ENCODE assay signal across 8 cellular contexts in the genomic region with DNA sequence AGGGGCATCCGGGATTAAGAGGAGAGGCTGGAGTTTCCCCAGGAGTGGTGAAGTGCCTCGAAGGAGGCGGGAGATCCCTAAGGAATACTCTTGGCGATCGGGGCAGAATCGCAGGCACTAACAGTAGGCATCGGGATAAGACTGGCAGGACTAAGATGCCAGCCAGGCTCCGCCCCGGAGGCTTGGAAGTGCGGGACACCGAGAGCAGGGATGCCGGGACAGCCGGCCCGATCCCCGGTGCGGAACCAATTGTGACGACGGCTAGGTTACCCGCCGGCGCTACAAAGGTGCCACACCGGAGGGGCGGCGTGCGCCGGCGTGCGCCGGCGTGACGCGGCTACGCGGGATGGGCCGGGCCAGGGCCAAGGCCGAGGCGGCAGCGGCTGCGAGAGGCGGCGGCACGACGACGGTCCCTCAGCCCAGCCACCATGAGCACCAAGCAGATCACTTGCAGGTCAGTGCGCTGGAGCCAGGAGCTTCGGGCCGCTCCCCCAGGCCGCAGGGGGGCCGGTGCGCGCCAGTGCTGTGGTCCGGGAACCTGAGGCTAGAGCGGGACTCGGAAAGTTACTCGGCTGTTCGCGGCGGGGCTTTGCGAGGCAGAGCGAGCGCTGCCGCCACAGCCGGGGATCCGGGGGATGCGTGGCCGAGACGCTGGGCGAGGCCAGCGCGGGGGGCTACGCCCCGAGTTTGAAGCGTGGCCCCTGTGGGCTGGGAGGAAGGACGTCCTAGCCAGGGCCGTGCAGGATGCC. TPM values are rescaled to one million over a fixed set of nuclear protein-coding genes. Genes with fewer than 3 reads are reported as not detected.
DNase-seq lines count a peak whose midpoint lies in the region; ATAC-seq and TF ChIP-seq lines count a peak whose summit lies in the region.

A gene with protein sequence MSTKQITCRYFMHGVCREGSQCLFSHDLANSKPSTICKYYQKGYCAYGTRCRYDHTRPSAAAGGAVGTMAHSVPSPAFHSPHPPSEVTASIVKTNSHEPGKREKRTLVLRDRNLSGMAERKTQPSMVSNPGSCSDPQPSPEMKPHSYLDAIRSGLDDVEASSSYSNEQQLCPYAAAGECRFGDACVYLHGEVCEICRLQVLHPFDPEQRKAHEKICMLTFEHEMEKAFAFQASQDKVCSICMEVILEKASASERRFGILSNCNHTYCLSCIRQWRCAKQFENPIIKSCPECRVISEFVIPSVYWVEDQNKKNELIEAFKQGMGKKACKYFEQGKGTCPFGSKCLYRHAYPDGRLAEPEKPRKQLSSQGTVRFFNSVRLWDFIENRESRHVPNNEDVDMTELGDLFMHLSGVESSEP (plus strand): TSS at position 365 of the 749 bp plus-strand sequence. CDS start 64 bp downstream, at position 429.

- no peaks in the 10 kb centered on the region for H3K9me3 Mint-ChIP-seq in H9
- no peaks in the 10 kb centered on the region for H3K9me3 Mint-ChIP-seq in activated naive CD4-positive, alpha-beta T cell treated with anti-CD3 and anti-CD28 coated beads, Interleukin-2, amount 50 U/mL, for 24 hours

- H2BK15ac ChIP-seq in H9 (ENCODE audit: low read depth, low read length): no peak within 1 kb of the TSS

- no peaks in the 10 kb centered on the region for H3K36me3 Mint-ChIP-seq in H9 (ENCODE audit: insufficient read depth in 1 of 3, low read depth in 3 of 3)
- no peaks in the 10 kb centered on the region for H3K36me3 Mint-ChIP-seq in activated naive CD4-positive, alpha-beta T cell treated with anti-CD3 and anti-CD28 coated beads, Interleukin-2, amount 50 U/mL, for 24 hours

- H3K4me2 ChIP-seq in H9 (ENCODE audit: insufficient read depth, insufficient read length, low read length) (peak within 1 kb of the TSS; percentile 96), osteoblast (ENCODE audit: insufficient read depth, low read length) (peak within 1 kb of the TSS; percentile 97)

- peak within 1 kb of the TSS; percentile 89 for H2AFZ ChIP-seq in H9 (ENCODE audit: low read length)
- peak within 1 kb of the TSS; percentile 100 for H2AFZ ChIP-seq in osteoblast (ENCODE audit: low read length)

- H3K36me3 ChIP-seq in MG63 (no peaks in the 10 kb centered on the region), osteoblast (ENCODE audit: insufficient read depth, low read length) (no peaks in the 10 kb centered on the region), testis (ENCODE audit: low read depth, missing control alignments) (no peaks in the 10 kb centered on the region)

- H3K56ac ChIP-seq in H9 (ENCODE audit: insufficient read length, low read depth, low read length): no peak within 1 kb of the TSS

- H2BK5ac ChIP-seq in H9 (ENCODE audit: insufficient read length, low read length): no peak within 1 kb of the TSS

- no peak within 1 kb of the TSS for H4K91ac ChIP-seq in H9 (ENCODE audit: insufficient read length, low read depth, low read length)

- no peak within 1 kb of the TSS for H2AK5ac ChIP-seq in H9 (ENCODE audit: insufficient read length, low read length)

- no peak within 1 kb of the TSS for H3K23ac ChIP-seq in H9 (ENCODE audit: insufficient read length, low read depth, low read length)

- no peak within 1 kb of the TSS for H3K4ac ChIP-seq in H9 (ENCODE audit: low read depth, low read length)

- H2BK12ac ChIP-seq in H9 (ENCODE audit: insufficient read length, low read depth, low read length): no peak within 1 kb of the TSS

- H3K27me3 ChIP-seq in H9 (ENCODE audit: insufficient read depth, low read length): no peaks in the 10 kb centered on the region
- H3K27me3 ChIP-seq in MG63: no peaks in the 10 kb centered on the region
- H3K27me3 ChIP-seq in osteoblast (ENCODE audit: insufficient read depth, low read length): no peaks in the 10 kb centered on the region
- no peaks in the 10 kb centered on the region for H3K27me3 ChIP-seq in testis

- no peak within 1 kb of the TSS for H4K8ac ChIP-seq in H9 (replicated peaks; ENCODE audit: insufficient read length, low read depth, low read length)

- H3K4me1 ChIP-seq in H9 (ENCODE audit: insufficient read depth, low read length) (no peaks in the 10 kb centered on the region), osteoblast (ENCODE audit: insufficient read depth, low read length) (peaks cover 9% of the 10 kb centered on the region), testis (peaks cover 15% of the 10 kb centered on the region)

- peaks cover 9% of the 10 kb centered on the region for H3K27me3 Mint-ChIP-seq in H9 (ENCODE audit: low read depth)
- peaks cover 15% of the 10 kb centered on the region for H3K27me3 Mint-ChIP-seq in activated naive CD4-positive, alpha-beta T cell treated with anti-CD3 and anti-CD28 coated beads, Interleukin-2, amount 50 U/mL, for 24 hours

- H3K14ac ChIP-seq in H9 (ENCODE audit: insufficient read depth, low read length): peak within 1 kb of the TSS; percentile 88

- H3T11ph ChIP-seq in H9 (ENCODE audit: low read length): no peak within 1 kb of the TSS

- H3K27ac ChIP-seq in H9 (ENCODE audit: insufficient read length, low read depth, low read length) (peak within 1 kb of the TSS; percentile 31), osteoblast (ENCODE audit: low read depth, low read length) (peak within 1 kb of the TSS; percentile 92), testis (peak within 1 kb of the TSS; percentile 88 to 95)

- H3K79me2 ChIP-seq in H9 (ENCODE audit: insufficient read depth, low read length) (peaks cover 33% of the 10 kb centered on the region; the same call in 1 of the 2 replicates), osteoblast (ENCODE audit: insufficient read depth, low read length) (peaks cover 49% of the 10 kb centered on the region)

- H3K23me2 ChIP-seq in H9 (ENCODE audit: insufficient read length, low read depth, low read length, poor library complexity, severe bottlenecking): peaks cover 12% of the 10 kb centered on the region

- H3K27ac Mint-ChIP-seq in H9: peak within 1 kb of the TSS; percentile 88 to 94 (median 92)
- peak within 1 kb of the TSS; percentile 91 for H3K27ac Mint-ChIP-seq in activated naive CD4-positive, alpha-beta T cell treated with anti-CD3 and anti-CD28 coated beads, Interleukin-2, amount 50 U/mL, for 24 hours

- H3K9me3 ChIP-seq in H9 (ENCODE audit: control insufficient read depth, low read depth, low read length) (no peaks in the 10 kb centered on the region), MG63 (no peaks in the 10 kb centered on the region), osteoblast (ENCODE audit: low read depth, low read length) (no peaks in the 10 kb centered on the region), testis (no peaks in the 10 kb centered on the region)

- no peak within 1 kb of the TSS for H2BK20ac ChIP-seq in H9 (ENCODE audit: low read depth, low read length, poor library complexity, severe bottlenecking)

- H3K4me3 Mint-ChIP-seq in H9: peak within 1 kb of the TSS; percentile 84 to 87
- peak within 1 kb of the TSS; percentile 91 for H3K4me3 Mint-ChIP-seq in activated naive CD4-positive, alpha-beta T cell treated with anti-CD3 and anti-CD28 coated beads, Interleukin-2, amount 50 U/mL, for 24 hours

- H4K20me1 ChIP-seq in H9 (ENCODE audit: control insufficient read depth, insufficient read depth, insufficient read length) (no peaks in the 10 kb centered on the region), osteoblast (ENCODE audit: insufficient read depth, low read length) (peaks cover 37% of the 10 kb centered on the region)

- no peak within 1 kb of the TSS for H4K5ac ChIP-seq in H9 (ENCODE audit: insufficient read length, low read depth, low read length)

- DNase-seq in GM03348 (ENCODE audit: low spot score) (peak; percentile 95), H9 (peak; percentile 91), MG63 (peak; percentile 86), glomerular endothelial cell (ENCODE audit: extremely low read depth, low read depth, low spot score) (peak; percentile 48), osteoblast (ENCODE audit: insufficient read length, low spot score, missing footprints) (peak; percentile 92), testis (peak; percentile 84)

- H3K9ac ChIP-seq in H9 (ENCODE audit: extremely low read depth, insufficient read length, low read length): peak within 1 kb of the TSS; percentile 76

- peak within 1 kb of the TSS; percentile 93 for H3K4me3 ChIP-seq in MG63
- peak within 1 kb of the TSS; percentile 96 for H3K4me3 ChIP-seq in osteoblast (ENCODE audit: insufficient read depth, low read length)
- peak within 1 kb of the TSS; percentile 82 to 97 for H3K4me3 ChIP-seq in testis

- peak; percentile 96 for ATAC-seq in SK-N-SH treated with all-trans-retinoic acid at 6 μM for 48 hours

- no CpG with 5 or more reads among the region's 75 CpGs for WGBS in H9 (ENCODE audit: extremely low coverage, insufficient read length, low lambda C conversion rate)
- WGBS in testis, 2 donors: 0% methylated on average over 13 to 74 of the region's 75 CpGs

- TF ChIP-seq POLR2A in testis (IDR thresholded peaks at IDR 0.05): peak; percentile 92

- intact Hi-C loops in testis (cut with DNase I; ENCODE audit: low total_unique reads): no loop called here

- H2BK120ac ChIP-seq in H9 (ENCODE audit: low read depth, low read length, poor library complexity, severe bottlenecking): no peak within 1 kb of the TSS

- peak within 1 kb of the TSS; percentile 82 for H3K18ac ChIP-seq in H9 (ENCODE audit: insufficient read length, low read depth, low read length)

- peaks cover 33 to 34% of the 10 kb centered on the region in 2 experiments for H3K4me1 Mint-ChIP-seq in H9
- peaks cover 55% of the 10 kb centered on the region for H3K4me1 Mint-ChIP-seq in activated naive CD4-positive, alpha-beta T cell treated with anti-CD3 and anti-CD28 coated beads, Interleukin-2, amount 50 U/mL, for 24 hours

- no peak for TF ChIP-seq CTCF in H9 (conservative IDR thresholded peaks at IDR 0.05)
- no peak for TF ChIP-seq CTCF in osteoblast (IDR thresholded peaks at IDR 0.05; ENCODE audit: extremely low read depth, low read depth, low read length)
- no peak for TF ChIP-seq CTCF in testis (IDR thresholded peaks at IDR 0.05)

- H3K79me1 ChIP-seq in H9 (ENCODE audit: insufficient read depth, low read depth, low read length, poor library complexity, severe bottlenecking): peaks cover 13% of the 10 kb centered on the region

TF ChIP-seq in SK-N-SH treated with all-trans-retinoic acid at 6 μM for 48 hours, 23 proteins besides CTCF, POLR2A, EP300 and RAD21:
- TF ChIP-seq SNAI2 (CRISPR knock-in tag; IDR thresholded peaks at IDR 0.05) (no peak; the same call in 1 of the 2 replicates), PPARA (CRISPR knock-in tag; IDR thresholded peaks at IDR 0.05; ENCODE audit: borderline replicate concordance) (no peak), ZFP3 (CRISPR knock-in tag; IDR thresholded peaks at IDR 0.05) (peak; percentile 81), ISL1 (CRISPR knock-in tag; IDR thresholded peaks at IDR 0.05) (0 out of 2 replicates have a peak, but pooled peaks have one; percentile 8)

RNA-seq across cellular contexts. Expression of the gene that starts here (rescaled TPM):
- total RNA-seq in H9 (2021): 17.1 and 18.1 TPM in 2 replicates
- total RNA-seq in MG63 (2014; rRNA removed; shearing (Covaris generic); ENCODE audit: low replicate concordance): 15.8 and 25.5 TPM in 2 replicates
- total RNA-seq in glomerular endothelial cell: 35.6 and 38.7 TPM in 2 replicates
- total RNA-seq in osteoblast: 36.8 and 40.9 TPM in 2 replicates
- 10 to 100 TPM; 82.6 to 93.6 TPM for total RNA-seq in testis
- 117 TPM for polyA plus RNA-seq in testis (ENCODE audit: insufficient read depth, low read depth, low replicate concordance)

Comparison
In these comparisons a context has a peak if more than half of its experiments do, and no peak if none do; other contexts are left out.
1. Peak in every context shown above with its lines: DNase-seq, ATAC-seq, H3K4me3 ChIP-seq and H3K27ac ChIP-seq.
2. H3K27ac ChIP-seq: peak in every context shown above with its lines; median percentile 92 in osteoblast; 92 in testis; 31 in H9.